ENCODE assay signal across 1 cellular context in genomic region chr10:71964669-71965515, GRCh38.
TF ChIP-seq lines count a peak whose summit lies in the region.

No MANE protein-coding gene starts in this region.

TF ChIP-seq in HepG2, 621 proteins besides CTCF, POLR2A, EP300 and RAD21 (continued from another document and continues in another):
- TF ChIP-seq AKNA (CRISPR knock-in tag; IDR thresholded peaks at IDR 0.05; ENCODE audit: borderline replicate concordance) (no peak), ZNF350 (CRISPR knock-in tag; IDR thresholded peaks at IDR 0.05; ENCODE audit: borderline replicate concordance, low read depth) (peak; percentile 44), PHF20 (CRISPR knock-in tag; IDR thresholded peaks at IDR 0.05) (no peak), KMT2A (CRISPR knock-in tag; IDR thresholded peaks at IDR 0.05) (no peak), ATF1 (CRISPR knock-in tag; IDR thresholded peaks at IDR 0.05) (no peak), NR3C1 (CRISPR knock-in tag; IDR thresholded peaks at IDR 0.05) (no peak), ATF5 (CRISPR knock-in tag; IDR thresholded peaks at IDR 0.05; ENCODE audit: low read depth) (no peak), ZNF205 (CRISPR knock-in tag; IDR thresholded peaks at IDR 0.05) (no peak), SIX1 (CRISPR knock-in tag; IDR thresholded peaks at IDR 0.05; ENCODE audit: borderline replicate concordance) (no peak), HOXA7 (CRISPR knock-in tag; IDR thresholded peaks at IDR 0.05) (no peak), ZNF281 (CRISPR knock-in tag; IDR thresholded peaks at IDR 0.05; ENCODE audit: borderline replicate concordance) (no peak), SMAD3 (CRISPR knock-in tag; IDR thresholded peaks at IDR 0.05) (no peak), RARG (CRISPR knock-in tag; IDR thresholded peaks at IDR 0.05; ENCODE audit: low read depth) (no peak), FOSL2 (CRISPR knock-in tag; IDR thresholded peaks at IDR 0.05) (peak; percentile 51), GATA4 (IDR thresholded peaks at IDR 0.05; ENCODE audit: borderline replicate concordance, low read depth) (no peak), CBX1 (IDR thresholded peaks at IDR 0.05; ENCODE audit: low read depth) (no peak), PLRG1 (conservative IDR thresholded peaks at IDR 0.05) (no peak), ZNF713 (CRISPR knock-in tag; IDR thresholded peaks at IDR 0.05) (0 out of 2 replicates have a peak, but pooled peaks have one; percentile 22), KDM5A (IDR thresholded peaks at IDR 0.05; ENCODE audit: borderline replicate concordance, low read length) (no peak), NFIB (CRISPR knock-in tag; IDR thresholded peaks at IDR 0.05; ENCODE audit: borderline replicate concordance) (no peak), ELF4 (CRISPR knock-in tag; IDR thresholded peaks at IDR 0.05; ENCODE audit: borderline replicate concordance) (no peak), ZNF484 (CRISPR knock-in tag; IDR thresholded peaks at IDR 0.05; ENCODE audit: borderline replicate concordance, low read depth) (0 out of 2 replicates have a peak, but pooled peaks have one; percentile 58), ZNF776 (CRISPR knock-in tag; IDR thresholded peaks at IDR 0.05) (peak; percentile 44), ZNF562 (CRISPR knock-in tag; IDR thresholded peaks at IDR 0.05; ENCODE audit: borderline replicate concordance) (no peak), NFRKB (IDR thresholded peaks at IDR 0.05) (no peak), ZNF619 (CRISPR knock-in tag; IDR thresholded peaks at IDR 0.05) (no peak), MYNN (CRISPR knock-in tag; IDR thresholded peaks at IDR 0.05; ENCODE audit: low read depth) (no peak), ZFP91 (CRISPR knock-in tag; IDR thresholded peaks at IDR 0.05; ENCODE audit: borderline replicate concordance) (peak; percentile 65; the same call in 1 of the 2 replicates), NFAT5 (CRISPR knock-in tag; IDR thresholded peaks at IDR 0.05) (peak; percentile 15; the same call in 1 of the 2 replicates), THYN1 (CRISPR knock-in tag; IDR thresholded peaks at IDR 0.05; ENCODE audit: borderline replicate concordance, low read depth) (no peak)
- TF ChIP-seq, protein P1, sequence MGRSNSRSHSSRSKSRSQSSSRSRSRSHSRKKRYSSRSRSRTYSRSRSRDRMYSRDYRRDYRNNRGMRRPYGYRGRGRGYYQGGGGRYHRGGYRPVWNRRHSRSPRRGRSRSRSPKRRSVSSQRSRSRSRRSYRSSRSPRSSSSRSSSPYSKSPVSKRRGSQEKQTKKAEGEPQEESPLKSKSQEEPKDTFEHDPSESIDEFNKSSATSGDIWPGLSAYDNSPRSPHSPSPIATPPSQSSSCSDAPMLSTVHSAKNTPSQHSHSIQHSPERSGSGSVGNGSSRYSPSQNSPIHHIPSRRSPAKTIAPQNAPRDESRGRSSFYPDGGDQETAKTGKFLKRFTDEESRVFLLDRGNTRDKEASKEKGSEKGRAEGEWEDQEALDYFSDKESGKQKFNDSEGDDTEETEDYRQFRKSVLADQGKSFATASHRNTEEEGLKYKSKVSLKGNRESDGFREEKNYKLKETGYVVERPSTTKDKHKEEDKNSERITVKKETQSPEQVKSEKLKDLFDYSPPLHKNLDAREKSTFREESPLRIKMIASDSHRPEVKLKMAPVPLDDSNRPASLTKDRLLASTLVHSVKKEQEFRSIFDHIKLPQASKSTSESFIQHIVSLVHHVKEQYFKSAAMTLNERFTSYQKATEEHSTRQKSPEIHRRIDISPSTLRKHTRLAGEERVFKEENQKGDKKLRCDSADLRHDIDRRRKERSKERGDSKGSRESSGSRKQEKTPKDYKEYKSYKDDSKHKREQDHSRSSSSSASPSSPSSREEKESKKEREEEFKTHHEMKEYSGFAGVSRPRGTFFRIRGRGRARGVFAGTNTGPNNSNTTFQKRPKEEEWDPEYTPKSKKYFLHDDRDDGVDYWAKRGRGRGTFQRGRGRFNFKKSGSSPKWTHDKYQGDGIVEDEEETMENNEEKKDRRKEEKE (IDR thresholded peaks at IDR 0.05): no peak
- TF ChIP-seq, protein P2, sequence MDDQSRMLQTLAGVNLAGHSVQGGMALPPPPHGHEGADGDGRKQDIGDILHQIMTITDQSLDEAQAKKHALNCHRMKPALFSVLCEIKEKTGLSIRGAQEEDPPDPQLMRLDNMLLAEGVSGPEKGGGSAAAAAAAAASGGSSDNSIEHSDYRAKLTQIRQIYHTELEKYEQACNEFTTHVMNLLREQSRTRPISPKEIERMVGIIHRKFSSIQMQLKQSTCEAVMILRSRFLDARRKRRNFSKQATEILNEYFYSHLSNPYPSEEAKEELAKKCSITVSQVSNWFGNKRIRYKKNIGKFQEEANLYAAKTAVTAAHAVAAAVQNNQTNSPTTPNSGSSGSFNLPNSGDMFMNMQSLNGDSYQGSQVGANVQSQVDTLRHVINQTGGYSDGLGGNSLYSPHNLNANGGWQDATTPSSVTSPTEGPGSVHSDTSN (CRISPR knock-in tag; IDR thresholded peaks at IDR 0.05; ENCODE audit: borderline replicate concordance): no peak; the same call in 1 of the 2 replicates
- TF ChIP-seq, protein P3, sequence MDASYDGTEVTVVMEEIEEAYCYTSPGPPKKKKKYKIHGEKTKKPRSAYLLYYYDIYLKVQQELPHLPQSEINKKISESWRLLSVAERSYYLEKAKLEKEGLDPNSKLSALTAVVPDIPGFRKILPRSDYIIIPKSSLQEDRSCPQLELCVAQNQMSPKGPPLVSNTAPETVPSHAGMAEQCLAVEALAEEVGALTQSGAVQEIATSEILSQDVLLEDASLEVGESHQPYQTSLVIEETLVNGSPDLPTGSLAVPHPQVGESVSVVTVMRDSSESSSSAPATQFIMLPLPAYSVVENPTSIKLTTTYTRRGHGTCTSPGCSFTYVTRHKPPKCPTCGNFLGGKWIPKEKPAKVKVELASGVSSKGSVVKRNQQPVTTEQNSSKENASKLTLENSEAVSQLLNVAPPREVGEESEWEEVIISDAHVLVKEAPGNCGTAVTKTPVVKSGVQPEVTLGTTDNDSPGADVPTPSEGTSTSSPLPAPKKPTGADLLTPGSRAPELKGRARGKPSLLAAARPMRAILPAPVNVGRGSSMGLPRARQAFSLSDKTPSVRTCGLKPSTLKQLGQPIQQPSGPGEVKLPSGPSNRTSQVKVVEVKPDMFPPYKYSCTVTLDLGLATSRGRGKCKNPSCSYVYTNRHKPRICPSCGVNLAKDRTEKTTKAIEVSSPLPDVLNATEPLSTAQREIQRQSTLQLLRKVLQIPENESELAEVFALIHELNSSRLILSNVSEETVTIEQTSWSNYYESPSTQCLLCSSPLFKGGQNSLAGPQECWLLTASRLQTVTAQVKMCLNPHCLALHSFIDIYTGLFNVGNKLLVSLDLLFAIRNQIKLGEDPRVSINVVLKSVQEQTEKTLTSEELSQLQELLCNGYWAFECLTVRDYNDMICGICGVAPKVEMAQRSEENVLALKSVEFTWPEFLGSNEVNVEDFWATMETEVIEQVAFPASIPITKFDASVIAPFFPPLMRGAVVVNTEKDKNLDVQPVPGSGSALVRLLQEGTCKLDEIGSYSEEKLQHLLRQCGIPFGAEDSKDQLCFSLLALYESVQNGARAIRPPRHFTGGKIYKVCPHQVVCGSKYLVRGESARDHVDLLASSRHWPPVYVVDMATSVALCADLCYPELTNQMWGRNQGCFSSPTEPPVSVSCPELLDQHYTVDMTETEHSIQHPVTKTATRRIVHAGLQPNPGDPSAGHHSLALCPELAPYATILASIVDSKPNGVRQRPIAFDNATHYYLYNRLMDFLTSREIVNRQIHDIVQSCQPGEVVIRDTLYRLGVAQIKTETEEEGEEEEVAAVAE (CRISPR knock-in tag; IDR thresholded peaks at IDR 0.05; ENCODE audit: borderline replicate concordance): no peak
